Comparison of ENCODE assay signal across 15 cellular contexts in the genomic region with DNA sequence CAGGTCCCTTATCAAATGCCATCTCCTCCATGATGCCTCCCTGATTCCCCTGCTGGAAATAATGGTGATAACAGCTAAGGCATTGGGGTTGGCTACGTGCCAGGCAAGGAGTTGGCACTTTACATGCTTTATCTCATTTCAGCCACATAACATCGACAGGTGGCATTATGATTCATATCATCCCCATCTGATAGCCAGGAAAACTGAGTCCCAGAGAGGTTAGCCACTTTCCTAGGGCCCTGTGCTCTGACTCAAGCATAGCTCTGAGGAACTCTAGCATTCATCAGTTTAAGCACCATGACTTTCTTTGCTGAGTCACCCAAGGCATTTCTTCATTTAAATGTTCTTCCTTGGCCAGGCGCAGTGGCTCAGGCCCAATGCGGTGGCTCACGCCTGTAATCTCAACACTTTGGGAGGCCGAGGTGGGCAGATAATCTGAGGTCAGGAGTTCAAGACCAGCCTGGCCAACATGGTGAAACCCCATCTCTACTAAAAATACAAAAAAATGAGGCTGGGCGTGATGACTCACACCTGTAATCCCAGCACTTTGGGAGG. TPM values are rescaled to one million over a fixed set of nuclear protein-coding genes. Genes with fewer than 3 reads are reported as not detected.
DNase-seq lines count a peak whose midpoint lies in the region; ATAC-seq, FAIRE-seq and TF ChIP-seq lines count a peak whose summit lies in the region.
"Had no signal": no experiment of that assay in that cellular context is flagged by ENCODE, and none has a peak within 500 bp of the region (broad histone marks: within the 10 kb centered on the region; RNA-seq: fewer than 3 reads in every experiment).

No MANE protein-coding gene starts in this region.

- H3K36me3 ChIP-seq in MG63 (no peaks in the 10 kb centered on the region), astrocyte (ENCODE audit: insufficient read depth, low read length) (no peaks in the 10 kb centered on the region), left lung (no peaks in the 10 kb centered on the region)
- H3K36me3 ChIP-seq: SJCRH30 had no signal

- intact Hi-C loops in left lung (cut with DNase I) = no loop called here

- no peaks in the 10 kb centered on the region for H3K79me2 ChIP-seq in astrocyte (ENCODE audit: insufficient read depth, low read length)

- H3K9ac ChIP-seq in astrocyte (ENCODE audit: low read length) = no peak overlapping the region

- H3K27ac ChIP-seq in astrocyte (ENCODE audit: low read depth, low read length) (no peak overlapping the region), left lung (peak overlapping the region in 1 of 2 donors; percentile 25)
- H3K27ac ChIP-seq: SJCRH30 had no signal

- peaks cover 46% of the 10 kb centered on the region for H3K27me3 Mint-ChIP-seq in astrocyte (ENCODE audit: low read depth, unreplicated experiment)
- peaks cover 3% of the 10 kb centered on the region for H3K27me3 Mint-ChIP-seq in T-helper 2 cell treated with Interferon-gamma antibody and Interleukin-4, amounts not matched to agents 5 μg/mL and 100 μg/mL, for 36 hours (ENCODE audit: low read depth)

- H3K4me1 Mint-ChIP-seq in astrocyte (ENCODE audit: low read depth, unreplicated experiment) = no peaks in the 10 kb centered on the region
- H3K4me1 Mint-ChIP-seq in T-helper 2 cell treated with Interferon-gamma antibody and Interleukin-4, amounts not matched to agents 5 μg/mL and 100 μg/mL, for 36 hours (ENCODE audit: low read depth) = no peaks in the 10 kb centered on the region
- H3K4me1 Mint-ChIP-seq: CD8-positive, alpha-beta memory T cell; IgD-negative memory B cell had no signal

- no peak for TF ChIP-seq CTCF in astrocyte (IDR thresholded peaks at IDR 0.05; ENCODE audit: insufficient read depth, low read depth, low read length)
- TF ChIP-seq CTCF in left lung (IDR thresholded peaks at IDR 0.05) = no peak

- peaks cover 7% of the 10 kb centered on the region for H3K9me3 Mint-ChIP-seq in astrocyte (ENCODE audit: unreplicated experiment)
- no peaks in the 10 kb centered on the region for H3K9me3 Mint-ChIP-seq in T-helper 2 cell treated with Interferon-gamma antibody and Interleukin-4, amounts not matched to agents 5 μg/mL and 100 μg/mL, for 36 hours
- H3K9me3 Mint-ChIP-seq: activated T-helper 1 cell treated with anti-CD3 and anti-CD28 coated beads, Interleukin-12 subunit alpha, Interleukin-12 subunit beta, Interleukin-2, Interleukin-4 antibody, amounts not matched to agents 30 ng/mL and 10 ng/mL and 1 ng/mL, durations not matched to agents 14 hours and 24 hours and 36 hours; CD8-positive, alpha-beta memory T cell; IgD-negative memory B cell had no signal

- H2AFZ ChIP-seq in astrocyte (ENCODE audit: low read depth, low read length) = no peak overlapping the region

- H3K4me1 ChIP-seq in astrocyte (ENCODE audit: insufficient read depth, low read length) (no peaks in the 10 kb centered on the region), left lung (no peaks in the 10 kb centered on the region)
- H3K4me1 ChIP-seq: SJCRH30 had no signal

- DNase-seq in EL = peak; percentile 25
- peak; percentile 24 for DNase-seq in MG63
- peak; percentile 18 for DNase-seq in astrocyte (ENCODE audit: low read depth)
- DNase-seq in left lung = no peak
- DNase-seq in NOMO-1 treated with dmso at 0.1 percent for 144 hours (lab: John Stamatoyannopoulos, UW; ENCODE audit: unreplicated experiment) = no peak
- DNase-seq in T-helper 2 cell treated with Interferon-gamma antibody and Interleukin-4, amounts not matched to agents 5 μg/mL and 100 μg/mL, for 36 hours (ENCODE audit: low spot score) = no peak
- no peak for DNase-seq in globus pallidus (ENCODE audit: low spot score)
- DNase-seq: activated CD4-positive, alpha-beta T cell treated with anti-CD3 and anti-CD28 coated beads for 1 hour; CD8-positive, alpha-beta memory T cell had no signal

- ATAC-seq in left lung = peak; percentile 39
- no peak for ATAC-seq in GM21825 (IDR thresholded peaks at IDR 0.05; ENCODE audit: unreplicated experiment)

- no peak overlapping the region for H3K27ac Mint-ChIP-seq in astrocyte (ENCODE audit: unreplicated experiment)
- no peak overlapping the region for H3K27ac Mint-ChIP-seq in T-helper 2 cell treated with Interferon-gamma antibody and Interleukin-4, amounts not matched to agents 5 μg/mL and 100 μg/mL, for 36 hours
- H3K27ac Mint-ChIP-seq: activated T-helper 1 cell treated with anti-CD3 and anti-CD28 coated beads, Interleukin-12 subunit alpha, Interleukin-12 subunit beta, Interleukin-2, Interleukin-4 antibody, amounts not matched to agents 30 ng/mL and 10 ng/mL and 1 ng/mL, durations not matched to agents 14 hours and 24 hours and 36 hours; IgD-negative memory B cell had no signal

- H3K27me3 ChIP-seq in MG63 = no peaks in the 10 kb centered on the region
- H3K27me3 ChIP-seq in astrocyte (ENCODE audit: insufficient read depth, low read length) = peaks cover 40% of the 10 kb centered on the region
- H3K27me3 ChIP-seq in left lung = peaks cover 0 to 3% of the 10 kb centered on the region in 2 donors

- no peak for FAIRE-seq in astrocyte (lab: Jason Lieb, UNC)

- H3K4me3 Mint-ChIP-seq in astrocyte (ENCODE audit: unreplicated experiment) = no peak overlapping the region
- no peak overlapping the region for H3K4me3 Mint-ChIP-seq in T-helper 2 cell treated with Interferon-gamma antibody and Interleukin-4, amounts not matched to agents 5 μg/mL and 100 μg/mL, for 36 hours
- H3K4me3 Mint-ChIP-seq: activated T-helper 1 cell treated with anti-CD3 and anti-CD28 coated beads, Interleukin-12 subunit alpha, Interleukin-12 subunit beta, Interleukin-2, Interleukin-4 antibody, amounts not matched to agents 30 ng/mL and 10 ng/mL and 1 ng/mL, durations not matched to agents 14 hours and 24 hours and 36 hours; IgD-negative memory B cell had no signal

- no peaks in the 10 kb centered on the region for H3K9me3 ChIP-seq in MG63
- H3K9me3 ChIP-seq in astrocyte (ENCODE audit: insufficient read depth, low read depth, low read length) = no peaks in the 10 kb centered on the region
- H3K9me3 ChIP-seq in left lung = no peaks in the 10 kb centered on the region
- H3K9me3 ChIP-seq: SJCRH30 had no signal

- no peak overlapping the region for H3K4me2 ChIP-seq in astrocyte (ENCODE audit: low read length)

- H3K4me3 ChIP-seq in MG63 (no peak overlapping the region), astrocyte (ENCODE audit: insufficient read depth, low read depth, low read length) (no peak overlapping the region), left lung (no peak overlapping the region)
- H3K4me3 ChIP-seq: SJCRH30 had no signal

- no peaks in the 10 kb centered on the region for H4K20me1 ChIP-seq in astrocyte (ENCODE audit: insufficient read depth, low read length)

- H3K36me3 Mint-ChIP-seq in astrocyte (ENCODE audit: low read depth, unreplicated experiment) = no peaks in the 10 kb centered on the region
- H3K36me3 Mint-ChIP-seq in T-helper 2 cell treated with Interferon-gamma antibody and Interleukin-4, amounts not matched to agents 5 μg/mL and 100 μg/mL, for 36 hours (ENCODE audit: low read depth) = no peaks in the 10 kb centered on the region
- H3K36me3 Mint-ChIP-seq: IgD-negative memory B cell had no signal

RNA-seq across cellular contexts. Expression of a gene that starts 6.6 kb away (rescaled TPM):
- total RNA-seq in MG63 (2014; rRNA removed; shearing (Covaris generic); ENCODE audit: low replicate concordance) = not detected in 2 replicates
- total RNA-seq in astrocyte (not detected in 2 replicates), left lung (under 1 TPM; 0.15 to 0.16 TPM)
- total RNA-seq: activated T-helper 1 cell treated with anti-CD3 and anti-CD28 coated beads, Interleukin-12 subunit alpha, Interleukin-12 subunit beta, Interleukin-2, Interleukin-4 antibody, amounts not matched to agents 30 ng/mL and 10 ng/mL and 1 ng/mL, durations not matched to agents 14 hours and 24 hours and 36 hours; CD8-positive, alpha-beta memory T cell; H7; SJCRH30; temporal lobe had no signal

Comparison
In these comparisons a context has a peak if more than half of its experiments do, and no peak if none do; other contexts are left out.
1. DNase-seq: peak in EL (single experiment), MG63 (single experiment) and astrocyte (single experiment); none in left lung (0 of 2), NOMO-1 treated with dmso at 0.1 percent for 144 hours (single experiment), T-helper 2 cell treated with Interferon-gamma antibody and Interleukin-4, amounts not matched to agents 5 μg/mL and 100 μg/mL, for 36 hours (single experiment) and globus pallidus (single experiment).